ENCODE assay signal across 8 cellular contexts in the genomic region with DNA sequence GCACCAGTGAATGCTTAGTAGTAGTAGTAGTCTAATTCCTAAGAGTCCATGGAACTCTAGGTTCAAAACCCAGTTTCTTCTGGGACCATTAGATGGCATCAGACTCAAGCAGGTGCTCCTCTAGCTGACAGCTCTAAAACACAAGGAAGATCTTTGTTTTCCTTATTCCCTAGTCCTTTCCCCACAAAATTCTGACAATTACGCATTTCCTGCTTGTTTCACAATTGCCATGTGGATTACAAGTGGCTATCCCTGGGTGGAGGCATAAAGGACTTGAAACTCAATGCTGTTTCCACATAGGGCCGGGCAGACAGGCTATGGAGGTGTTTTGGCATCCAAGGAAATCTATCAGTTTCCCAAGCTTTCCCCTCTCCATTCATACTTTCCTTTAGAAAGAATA. TPM values are rescaled to one million over a fixed set of nuclear protein-coding genes. Genes with fewer than 3 reads are reported as not detected.
A peak's percentile ranks its signal among the peaks of the same experiment; 100 is the strongest.
DNase-seq lines count a peak whose midpoint lies in the region; ATAC-seq and TF ChIP-seq lines count a peak whose summit lies in the region.

No MANE protein-coding gene starts in this region.

- POLR2A ChIA-PET in CD8-positive, alpha-beta T cell (lab: Charles Lee) = interaction anchor here (1.9 kb wide), 1 partner anchor 12 kb away, joined by 6 read pairs; the partner anchor contains the start of gene TAP2

- intact Hi-C loops in left ventricle myocardium inferior (cut with micrococcal nuclease) = loop anchor here (5.0 kb wide), 1 partner anchor 41 kb away; no protein-coding TSS in a partner anchor
- intact Hi-C loops in CD8-positive, alpha-beta T cell (cut with DNase I, micrococcal nuclease) = loop anchor here in 1 of 2 experiments (1.0 kb wide), 1 partner anchor 42 kb away; no protein-coding TSS in a partner anchor

- no peaks in the 10 kb centered on the region for H3K27me3 Mint-ChIP-seq in CD8-positive, alpha-beta T cell (ENCODE audit: low read depth)

- H3K4me1 ChIP-seq in left ventricle myocardium inferior (no peaks in the 10 kb centered on the region), tibial nerve (peaks cover 0 to 5% (median 0%) of the 10 kb centered on the region in 4 donors)
- H3K4me1 ChIP-seq in CD8-positive, alpha-beta T cell (ENCODE audit: insufficient read depth, low read length) = no peaks in the 10 kb centered on the region

- H3K4me3 Mint-ChIP-seq in CD8-positive, alpha-beta T cell = no peak overlapping the region

- ATAC-seq in CD8-positive, alpha-beta T cell = no peak

- peak in 1 of 2 donors; percentile 22 for TF ChIP-seq POLR2A in tibial nerve (IDR thresholded peaks at IDR 0.05)

- H3K9me3 ChIP-seq in left ventricle myocardium inferior (replicated peaks) (no peaks in the 10 kb centered on the region), tibial nerve (no peaks in the 10 kb centered on the region)
- H3K9me3 ChIP-seq in CD8-positive, alpha-beta T cell (ENCODE audit: low read length) = no peaks in the 10 kb centered on the region

- TF ChIP-seq CTCF in left ventricle myocardium inferior (IDR thresholded peaks at IDR 0.05; ENCODE audit: borderline replicate concordance) (peak; percentile 62), tibial nerve (IDR thresholded peaks at IDR 0.05) (peak; percentile 14 to 60 (median 24))
- no peak for TF ChIP-seq CTCF in CD8-positive, alpha-beta T cell (IDR thresholded peaks at IDR 0.05)

- no peaks in the 10 kb centered on the region for H3K27me3 ChIP-seq in left ventricle myocardium inferior (ENCODE audit: low read depth)
- no peaks in the 10 kb centered on the region for H3K27me3 ChIP-seq in tibial nerve
- no peaks in the 10 kb centered on the region for H3K27me3 ChIP-seq in CD8-positive, alpha-beta T cell (ENCODE audit: insufficient read depth, low read length)

- CTCF ChIA-PET in CD8-positive, alpha-beta T cell (lab: Charles Lee) = interaction anchor here (1.0 to 6.4 kb wide), 6 partner anchors 13 to 44 kb away, joined by 3 to 60 read pairs (median 4); partner anchors contain the start of gene TAP2

- peak; percentile 12 to 65 for TF ChIP-seq EP300 in tibial nerve (IDR thresholded peaks at IDR 0.05)

- H3K27ac ChIP-seq in left ventricle myocardium inferior (replicated peaks) (peak overlapping the region; percentile 28), tibial nerve (peak overlapping the region in 1 of 4 donors; percentile 59)
- H3K27ac ChIP-seq in CD8-positive, alpha-beta T cell (ENCODE audit: low read depth, low read length) = no peak overlapping the region

- peaks cover 45% of the 10 kb centered on the region for H3K36me3 Mint-ChIP-seq in CD8-positive, alpha-beta T cell

- H3K36me3 ChIP-seq in left ventricle myocardium inferior (peaks cover 23% of the 10 kb centered on the region), tibial nerve (peaks cover 4 to 28% (median 10%) of the 10 kb centered on the region in 3 donors)
- H3K36me3 ChIP-seq in CD8-positive, alpha-beta T cell (ENCODE audit: insufficient read depth, low read length) = peaks cover 22% of the 10 kb centered on the region

- H3K4me1 Mint-ChIP-seq in CD8-positive, alpha-beta T cell (ENCODE audit: low read depth) = peaks cover 2% of the 10 kb centered on the region

- H3K27ac Mint-ChIP-seq in CD8-positive, alpha-beta T cell = no peak overlapping the region

- no peak overlapping the region for H3K4me3 ChIP-seq in left ventricle myocardium inferior
- no peak overlapping the region for H3K4me3 ChIP-seq in tibial nerve
- no peak overlapping the region for H3K4me3 ChIP-seq in CD8-positive, alpha-beta T cell (ENCODE audit: low read depth, low read length)

- 20 to 28% methylated on average over 2 of the region's 2 CpGs for WGBS in tibial nerve, 2 donors

- no peaks in the 10 kb centered on the region for H3K9me3 Mint-ChIP-seq in CD8-positive, alpha-beta T cell

- DNase-seq in NCI-H2196 (lab: John Stamatoyannopoulos, UW; ENCODE audit: unreplicated experiment) (peak; percentile 24), NCI-H2196 treated with DMSO at 0.1 percent for 48 hours (lab: John Stamatoyannopoulos, UW; ENCODE audit: unreplicated experiment) (no peak), SW480 (ENCODE audit: low spot score) (peak; percentile 9), left ventricle myocardium inferior (no peak), tibial nerve (ENCODE audit: low spot score in 2 of 2) (peak in 1 of 2 donors; percentile 39), DMS114 treated with DMSO at 0.1 percent for 48 hours (lab: John Stamatoyannopoulos, UW; ENCODE audit: unreplicated experiment) (no peak), germinal center (ENCODE audit: low spot score) (no peak)
- DNase-seq in CD8-positive, alpha-beta T cell = no peak

RNA-seq across cellular contexts. Expression of gene HLA-DOB, which starts 9.2 kb away (rescaled TPM):
- total RNA-seq in left ventricle myocardium inferior (not detected), tibial nerve (1 to 10 TPM in 2 of 4 donors, not detected in 2; 2.1 to 3.5 TPM)
- 10 to 100 TPM; 12.8 to 13.4 TPM for total RNA-seq in CD8-positive, alpha-beta T cell

RNA-seq across cellular contexts. Expression of gene TAP2, which starts 12.6 kb away (rescaled TPM):
- total RNA-seq in left ventricle myocardium inferior (22.4 TPM), tibial nerve (10 to 100 TPM; 14.1 to 21.9 (median 19.8) TPM)
- total RNA-seq in CD8-positive, alpha-beta T cell = 10 to 100 TPM; 88.9 to 91.0 TPM

RNA-seq across cellular contexts. Expression of gene PSMB8, which starts 17.9 kb away (rescaled TPM):
- total RNA-seq in left ventricle myocardium inferior (13.2 TPM), tibial nerve (10 to 100 TPM; 16.3 to 39.0 (median 28.4) TPM)
- 100 to 1,000 TPM; 108 to 117 TPM for total RNA-seq in CD8-positive, alpha-beta T cell

RNA-seq across cellular contexts. Expression of gene TAP1, which starts 27.5 kb away (rescaled TPM):
- total RNA-seq in left ventricle myocardium inferior (15.5 TPM), tibial nerve (10 to 100 TPM; 27.2 to 45.9 (median 34.4) TPM)
- total RNA-seq in CD8-positive, alpha-beta T cell = 10 to 100 TPM; 98.0 to 98.1 TPM

RNA-seq across cellular contexts. Expression of gene PSMB9, which starts 28.0 kb away (rescaled TPM):
- total RNA-seq in left ventricle myocardium inferior = 13.4 TPM
- total RNA-seq in tibial nerve = 10 to 100 TPM; 18.4 to 34.3 (median 20.0) TPM
- 10 to 100 TPM; 32.9 to 34.7 TPM for total RNA-seq in CD8-positive, alpha-beta T cell

Comparison
In these comparisons a context has a peak if more than half of its experiments do, and no peak if none do; other contexts are left out.
1. DNase-seq: peak in NCI-H2196 (single experiment) and SW480 (single experiment); none in NCI-H2196 treated with DMSO at 0.1 percent for 48 hours (single experiment), left ventricle myocardium inferior (single experiment), CD8-positive, alpha-beta T cell (0 of 7), DMS114 treated with DMSO at 0.1 percent for 48 hours (single experiment) and germinal center (single experiment).